ENCODE assay signal across 8 cellular contexts in the genomic region with DNA sequence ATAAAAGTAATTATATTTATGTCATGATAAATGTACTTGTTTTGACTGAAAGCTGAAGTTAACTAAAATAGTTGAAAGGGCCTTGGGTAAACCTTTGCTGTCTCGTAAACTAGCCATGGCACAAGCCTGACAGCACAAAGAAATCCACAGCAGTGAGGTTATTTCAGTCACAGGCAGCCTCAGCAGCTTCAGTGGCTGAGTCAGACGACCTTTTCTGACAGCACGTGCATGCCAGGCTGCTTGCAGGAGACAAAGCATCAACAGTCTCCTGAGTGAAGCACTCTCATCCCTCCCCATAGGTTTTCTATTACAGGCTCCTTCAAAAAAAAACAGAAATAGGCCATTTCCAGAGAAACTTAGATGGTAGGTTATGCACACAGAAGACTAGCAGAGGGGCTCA. TPM values are rescaled to one million over a fixed set of nuclear protein-coding genes. Genes with fewer than 3 reads are reported as not detected.
A peak's percentile ranks its signal among the peaks of the same experiment; 100 is the strongest.
DNase-seq lines count a peak whose midpoint lies in the region; ATAC-seq, FAIRE-seq and TF ChIP-seq lines count a peak whose summit lies in the region.

No MANE protein-coding gene starts in this region.

- POLR2A ChIA-PET in AG04449 (lab: Yijun Ruan, JAX): no interaction called here

- H3K9ac ChIP-seq in astrocyte (ENCODE audit: low read length): peak overlapping the region; percentile 1

- no peaks in the 10 kb centered on the region for H3K27me3 ChIP-seq in astrocyte (ENCODE audit: insufficient read depth, low read length)

- H3K4me1 Mint-ChIP-seq in astrocyte (ENCODE audit: low read depth, unreplicated experiment): peaks cover 24% of the 10 kb centered on the region

- H3K27ac Mint-ChIP-seq in astrocyte (ENCODE audit: unreplicated experiment): peak overlapping the region; percentile 30

- no peaks in the 10 kb centered on the region for H3K9me3 Mint-ChIP-seq in astrocyte (ENCODE audit: unreplicated experiment)

- H3K36me3 ChIP-seq in astrocyte (ENCODE audit: insufficient read depth, low read length): peaks cover 13% of the 10 kb centered on the region

- H3K27ac ChIP-seq in astrocyte (ENCODE audit: low read depth, low read length): peak overlapping the region; percentile 42

- no peak for TF ChIP-seq CTCF in AG04449 (IDR thresholded peaks at IDR 0.05; ENCODE audit: insufficient read depth, low read length, missing control alignments)
- no peak for TF ChIP-seq CTCF in astrocyte (IDR thresholded peaks at IDR 0.05; ENCODE audit: insufficient read depth, low read depth, low read length)

- FAIRE-seq in HTR-8/SVneo (lab: Jason Lieb, UNC): peak; percentile 95
- peak; percentile 88 for FAIRE-seq in astrocyte (lab: Jason Lieb, UNC)

- ATAC-seq in GM21526 (IDR thresholded peaks at IDR 0.05; ENCODE audit: low FRiP score, unreplicated experiment): no peak

- CTCF ChIA-PET in AG04449 (lab: Yijun Ruan, JAX): interaction anchor here (0.8 to 1.8 kb wide), 6 partner anchors 21 to 566 kb away, joined by 3 to 7 read pairs (median 4); no protein-coding TSS in a partner anchor

- no peaks in the 10 kb centered on the region for H4K20me1 ChIP-seq in astrocyte (ENCODE audit: insufficient read depth, low read length)

- H2AFZ ChIP-seq in astrocyte (ENCODE audit: low read depth, low read length): peak overlapping the region; percentile 6

- peak overlapping the region; percentile 34 for H3K4me3 Mint-ChIP-seq in astrocyte (ENCODE audit: unreplicated experiment)

- H3K4me1 ChIP-seq in astrocyte (ENCODE audit: insufficient read depth, low read length): peaks cover 11% of the 10 kb centered on the region

- H3K4me2 ChIP-seq in astrocyte (ENCODE audit: low read length): peak overlapping the region; percentile 22

- H3K4me3 ChIP-seq in AG04449 (ENCODE audit: low read depth, low read length) (no peak overlapping the region), astrocyte (ENCODE audit: insufficient read depth, low read depth, low read length) (no peak overlapping the region)

- no peaks in the 10 kb centered on the region for H3K27me3 Mint-ChIP-seq in astrocyte (ENCODE audit: low read depth, unreplicated experiment)

- no peaks in the 10 kb centered on the region for H3K79me2 ChIP-seq in astrocyte (ENCODE audit: insufficient read depth, low read length)

- no peaks in the 10 kb centered on the region for H3K9me3 ChIP-seq in astrocyte (ENCODE audit: insufficient read depth, low read depth, low read length)

- no peaks in the 10 kb centered on the region for H3K36me3 Mint-ChIP-seq in astrocyte (ENCODE audit: low read depth, unreplicated experiment)

- DNase-seq in AG04449 (ENCODE audit: low read depth, low spot score): peak; percentile 62
- peak; percentile 69 for DNase-seq in HTR-8/SVneo (ENCODE audit: insufficient read length, low spot score)
- DNase-seq in astrocyte (ENCODE audit: low read depth): peak; percentile 79
- peak; percentile 43 for DNase-seq in kidney glomerular epithelial cell (lab: John Stamatoyannopoulos, UW)
- no peak for DNase-seq in globus pallidus (ENCODE audit: low spot score)
- no peak for DNase-seq in stimulated activated naive CD4-positive, alpha-beta T cell (lab: John Stamatoyannopoulos, UW)
- DNase-seq in activated naive CD4-positive, alpha-beta T cell (lab: John Stamatoyannopoulos, UW): no peak

RNA-seq across cellular contexts. Expression of a gene that starts 34.6 kb away (rescaled TPM):
- total RNA-seq in astrocyte: 24.9 and 25.7 TPM in 2 replicates

Comparison
In these comparisons a context has a peak if more than half of its experiments do, and no peak if none do; other contexts are left out.
1. DNase-seq: peak in AG04449 (single experiment), HTR-8/SVneo (single experiment), astrocyte (single experiment) and kidney glomerular epithelial cell (single experiment); none in globus pallidus (single experiment), stimulated activated naive CD4-positive, alpha-beta T cell (0 of 6) and activated naive CD4-positive, alpha-beta T cell (0 of 4).